1 cellular context compared by ENCODE assay signal in genomic region chr2:218962859-218963492, GRCh38.
A peak's percentile ranks its signal among the peaks of the same experiment; 100 is the strongest.
TF ChIP-seq lines count a peak whose summit lies in the region.

No MANE protein-coding gene starts in this region.

TF ChIP-seq in HEK293, 187 proteins besides CTCF, POLR2A, EP300 and RAD21 (continued from another document):
- TF ChIP-seq ZBTB11 (tag by site-specific recombination; conservative IDR thresholded peaks at IDR 0.05; ENCODE audit: low read depth) (peak; percentile 80), GFI1B (tag by site-specific recombination; IDR thresholded peaks at IDR 0.05) (peak; percentile 75; the same call in 1 of the 2 replicates), ZFP37 (tag by site-specific recombination; IDR thresholded peaks at IDR 0.05) (0 out of 2 replicates have a peak, but pooled peaks have one; percentile 27), ZNF843 (tag by site-specific recombination; IDR thresholded peaks at IDR 0.05) (no peak), ZNF600 (tag by site-specific recombination; IDR thresholded peaks at IDR 0.05) (0 out of 2 replicates have a peak, but pooled peaks have one; percentile 38), ZNF274 (IDR thresholded peaks at IDR 0.05; ENCODE audit: low read length) (no peak), ZNF274 (tag by site-specific recombination; IDR thresholded peaks at IDR 0.05; ENCODE audit: borderline replicate concordance) (no peak), ZFP41 (tag by site-specific recombination; IDR thresholded peaks at IDR 0.05; ENCODE audit: borderline replicate concordance) (no peak), ZNF555 (tag by site-specific recombination; conservative IDR thresholded peaks at IDR 0.05) (no peak), ZNF791 (tag by site-specific recombination; IDR thresholded peaks at IDR 0.05) (no peak), MZF1 (tag by site-specific recombination; IDR thresholded peaks at IDR 0.05; ENCODE audit: borderline replicate concordance) (no peak), ELK4 (IDR thresholded peaks at IDR 0.05; ENCODE audit: borderline replicate concordance, low read depth, low read length) (peak; percentile 25; the same call in 1 of the 2 replicates), ZNF768 (tag by site-specific recombination; IDR thresholded peaks at IDR 0.05) (no peak), KLF8 (tag by site-specific recombination; IDR thresholded peaks at IDR 0.05) (peak; percentile 58; the same call in 1 of the 2 replicates), HOXC10 (CRISPR knock-in tag; IDR thresholded peaks at IDR 0.05) (peak; percentile 43; the same call in 1 of the 2 replicates), IKZF3 (tag by site-specific recombination; IDR thresholded peaks at IDR 0.05) (peak; percentile 39; the same call in 1 of the 2 replicates), ZNF626 (tag by site-specific recombination; IDR thresholded peaks at IDR 0.05) (no peak), ZNF223 (tag by site-specific recombination; IDR thresholded peaks at IDR 0.05) (no peak), ZNF610 (tag by site-specific recombination; IDR thresholded peaks at IDR 0.05; ENCODE audit: borderline replicate concordance) (no peak), ZNF561 (tag by site-specific recombination; IDR thresholded peaks at IDR 0.05; ENCODE audit: borderline replicate concordance) (0 out of 2 replicates have a peak, but pooled peaks have one; percentile 34), ZNF362 (tag by site-specific recombination; IDR thresholded peaks at IDR 0.05) (no peak), ZBTB21 (tag by site-specific recombination; IDR thresholded peaks at IDR 0.05) (peak; percentile 31; the same call in 1 of the 2 replicates), ZNF26 (tag by site-specific recombination; IDR thresholded peaks at IDR 0.05) (no peak), GLIS2 (tag by site-specific recombination; IDR thresholded peaks at IDR 0.05) (peak; percentile 55), ZNF354C (tag by site-specific recombination; IDR thresholded peaks at IDR 0.05; ENCODE audit: borderline replicate concordance, low read depth) (no peak), BCL11A (tag by site-specific recombination; IDR thresholded peaks at IDR 0.05; ENCODE audit: low read depth) (no peak), ZNF366 (tag by site-specific recombination; conservative IDR thresholded peaks at IDR 0.05) (peak; percentile 86), SP3 (tag by site-specific recombination; IDR thresholded peaks at IDR 0.05) (peak; percentile 32; the same call in 1 of the 2 replicates), ZNF488 (tag by site-specific recombination; IDR thresholded peaks at IDR 0.05) (no peak), SP7 (tag by site-specific recombination; IDR thresholded peaks at IDR 0.05) (0 out of 2 replicates have a peak, but pooled peaks have one; percentile 25), ZNF426 (tag by site-specific recombination; IDR thresholded peaks at IDR 0.05) (no peak)
- TF ChIP-seq, protein P1, sequence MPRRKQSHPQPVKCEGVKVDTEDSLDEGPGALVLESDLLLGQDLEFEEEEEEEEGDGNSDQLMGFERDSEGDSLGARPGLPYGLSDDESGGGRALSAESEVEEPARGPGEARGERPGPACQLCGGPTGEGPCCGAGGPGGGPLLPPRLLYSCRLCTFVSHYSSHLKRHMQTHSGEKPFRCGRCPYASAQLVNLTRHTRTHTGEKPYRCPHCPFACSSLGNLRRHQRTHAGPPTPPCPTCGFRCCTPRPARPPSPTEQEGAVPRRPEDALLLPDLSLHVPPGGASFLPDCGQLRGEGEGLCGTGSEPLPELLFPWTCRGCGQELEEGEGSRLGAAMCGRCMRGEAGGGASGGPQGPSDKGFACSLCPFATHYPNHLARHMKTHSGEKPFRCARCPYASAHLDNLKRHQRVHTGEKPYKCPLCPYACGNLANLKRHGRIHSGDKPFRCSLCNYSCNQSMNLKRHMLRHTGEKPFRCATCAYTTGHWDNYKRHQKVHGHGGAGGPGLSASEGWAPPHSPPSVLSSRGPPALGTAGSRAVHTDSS (tag by site-specific recombination; IDR thresholded peaks at IDR 0.05) = no peak
- TF ChIP-seq, protein P2, sequence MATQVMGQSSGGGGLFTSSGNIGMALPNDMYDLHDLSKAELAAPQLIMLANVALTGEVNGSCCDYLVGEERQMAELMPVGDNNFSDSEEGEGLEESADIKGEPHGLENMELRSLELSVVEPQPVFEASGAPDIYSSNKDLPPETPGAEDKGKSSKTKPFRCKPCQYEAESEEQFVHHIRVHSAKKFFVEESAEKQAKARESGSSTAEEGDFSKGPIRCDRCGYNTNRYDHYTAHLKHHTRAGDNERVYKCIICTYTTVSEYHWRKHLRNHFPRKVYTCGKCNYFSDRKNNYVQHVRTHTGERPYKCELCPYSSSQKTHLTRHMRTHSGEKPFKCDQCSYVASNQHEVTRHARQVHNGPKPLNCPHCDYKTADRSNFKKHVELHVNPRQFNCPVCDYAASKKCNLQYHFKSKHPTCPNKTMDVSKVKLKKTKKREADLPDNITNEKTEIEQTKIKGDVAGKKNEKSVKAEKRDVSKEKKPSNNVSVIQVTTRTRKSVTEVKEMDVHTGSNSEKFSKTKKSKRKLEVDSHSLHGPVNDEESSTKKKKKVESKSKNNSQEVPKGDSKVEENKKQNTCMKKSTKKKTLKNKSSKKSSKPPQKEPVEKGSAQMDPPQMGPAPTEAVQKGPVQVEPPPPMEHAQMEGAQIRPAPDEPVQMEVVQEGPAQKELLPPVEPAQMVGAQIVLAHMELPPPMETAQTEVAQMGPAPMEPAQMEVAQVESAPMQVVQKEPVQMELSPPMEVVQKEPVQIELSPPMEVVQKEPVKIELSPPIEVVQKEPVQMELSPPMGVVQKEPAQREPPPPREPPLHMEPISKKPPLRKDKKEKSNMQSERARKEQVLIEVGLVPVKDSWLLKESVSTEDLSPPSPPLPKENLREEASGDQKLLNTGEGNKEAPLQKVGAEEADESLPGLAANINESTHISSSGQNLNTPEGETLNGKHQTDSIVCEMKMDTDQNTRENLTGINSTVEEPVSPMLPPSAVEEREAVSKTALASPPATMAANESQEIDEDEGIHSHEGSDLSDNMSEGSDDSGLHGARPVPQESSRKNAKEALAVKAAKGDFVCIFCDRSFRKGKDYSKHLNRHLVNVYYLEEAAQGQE (tag by site-specific recombination; IDR thresholded peaks at IDR 0.05) = peak; percentile 99
